ENCODE assay signal across 8 cellular contexts in genomic region chr6:127266892-127267741, GRCh38. TPM values are rescaled to one million over a fixed set of nuclear protein-coding genes. Genes with fewer than 3 reads are reported as not detected.
DNase-seq lines count a peak whose midpoint lies in the region; ATAC-seq, FAIRE-seq and TF ChIP-seq lines count a peak whose summit lies in the region.

No MANE protein-coding gene starts in this region.

- H3K27me3 ChIP-seq in BJ (ENCODE audit: control insufficient read depth, insufficient read depth, low read length) (no peaks in the 10 kb centered on the region), endothelial cell of umbilical vein (ENCODE audit: control insufficient read depth in 2 of 2, insufficient read depth in 2 of 2, low read length in 2 of 2) (no peaks in the 10 kb centered on the region), mucosa of stomach (ENCODE audit: control insufficient read depth, insufficient read depth, low read length) (no peaks in the 10 kb centered on the region)

- H3K9me3 Mint-ChIP-seq in stimulated activated naive B cell treated with anti-CD40 and anti-IgM and Interleukin-4, amounts not matched to agents 10 μg/mL and 1 μg/mL and 100 μg/mL, for 72 hours: no peaks in the 10 kb centered on the region

- peak; percentile 93 for TF ChIP-seq POLR2A in endothelial cell of umbilical vein (IDR thresholded peaks at IDR 0.05; ENCODE audit: low read depth, low read length)

- DNase-seq in BJ (ENCODE audit: low read depth) (no peak), NOMO-1 (lab: John Stamatoyannopoulos, UW; ENCODE audit: unreplicated experiment in 2 of 2) (peak; percentile 53 to 54), endothelial cell of umbilical vein (ENCODE audit: low read depth, low spot score) (peak; percentile 79)
- DNase-seq in activated CD8-positive, alpha-beta memory T cell treated with anti-CD3 and anti-CD28 coated beads, Interleukin-2, amount 50 U/mL, for 4 hours: peak; percentile 51
- peak; percentile 63 for DNase-seq in stimulated activated naive B cell treated with anti-CD40 and anti-IgM and Interleukin-4, amounts not matched to agents 10 μg/mL and 1 μg/mL and 100 μg/mL, for 72 hours

- no TSS peak for BruUV-seq in endothelial cell of umbilical vein (replicated peaks; lab: Mats Ljungman, UMichigan)

- H3K36me3 Mint-ChIP-seq in stimulated activated naive B cell treated with anti-CD40 and anti-IgM and Interleukin-4, amounts not matched to agents 10 μg/mL and 1 μg/mL and 100 μg/mL, for 72 hours: peaks cover 6 to 9% of the 10 kb centered on the region in 2 donors

- H3K4me1 ChIP-seq in endothelial cell of umbilical vein (ENCODE audit: control insufficient read depth, extremely low read depth, insufficient read depth, low read length) (peaks cover 20% of the 10 kb centered on the region), mucosa of stomach (ENCODE audit: control insufficient read depth, insufficient read depth, low read length) (no peaks in the 10 kb centered on the region)

- no peaks in the 10 kb centered on the region for H3K9me1 ChIP-seq in endothelial cell of umbilical vein (replicated peaks; ENCODE audit: control insufficient read depth, extremely low read depth, insufficient read depth, low read length)

- H3K36me3 ChIP-seq in BJ (ENCODE audit: control insufficient read depth, insufficient read depth, low read length): no peaks in the 10 kb centered on the region
- no peaks in the 10 kb centered on the region for H3K36me3 ChIP-seq in endothelial cell of umbilical vein (ENCODE audit: control insufficient read depth in 2 of 2, extremely low read depth in 1 of 2, insufficient read depth in 2 of 2, low read length in 2 of 2)
- H3K36me3 ChIP-seq in mucosa of stomach (ENCODE audit: control insufficient read depth, insufficient read depth, low read length): no peaks in the 10 kb centered on the region

- H2AFZ ChIP-seq in endothelial cell of umbilical vein (ENCODE audit: low read depth, low read length): peak overlapping the region; percentile 100

- peaks cover 10 to 27% of the 10 kb centered on the region in 2 donors for H3K4me1 Mint-ChIP-seq in stimulated activated naive B cell treated with anti-CD40 and anti-IgM and Interleukin-4, amounts not matched to agents 10 μg/mL and 1 μg/mL and 100 μg/mL, for 72 hours

- dilution Hi-C loops in endothelial cell of umbilical vein (cut with MboI; ENCODE audit: extremely low pct_ligation_motif_present, low sequenced_read_pairs): no loop called here

- H3K4me3 Mint-ChIP-seq in stimulated activated naive B cell treated with anti-CD40 and anti-IgM and Interleukin-4, amounts not matched to agents 10 μg/mL and 1 μg/mL and 100 μg/mL, for 72 hours: peak overlapping the region; percentile 96 to 98

- TF ChIP-seq CTCF in BJ (IDR thresholded peaks at IDR 0.05; ENCODE audit: insufficient read depth, low read depth, low read length) (no peak), endothelial cell of umbilical vein (IDR thresholded peaks at IDR 0.05; ENCODE audit: extremely low read depth in 1 of 2, insufficient read depth in 1 of 2, low read depth in 1 of 2, low read length in 2 of 2) (no peak)

- H3K4me2 ChIP-seq in endothelial cell of umbilical vein (ENCODE audit: insufficient read depth, low read length): peak overlapping the region; percentile 94

- peak overlapping the region; percentile 74 for H3K27ac ChIP-seq in endothelial cell of umbilical vein (ENCODE audit: insufficient read depth, low read depth, low read length)

- FAIRE-seq in endothelial cell of umbilical vein (lab: Jason Lieb, UNC): no peak

- intact Hi-C loops in endothelial cell of umbilical vein (cut with micrococcal nuclease): loop anchor here (1.0 to 5.0 kb wide), 9 partner anchors 34 to 1270 kb away; partner anchors contain the start of gene ECHDC1

- ATAC-seq in GM19023 (IDR thresholded peaks at IDR 0.05; ENCODE audit: unreplicated experiment): peak; percentile 82
- ATAC-seq in HG03159 (IDR thresholded peaks at IDR 0.05; ENCODE audit: unreplicated experiment): peak; percentile 71
- peak; percentile 83 to 87 for ATAC-seq in stimulated activated naive B cell treated with anti-CD40 and anti-IgM and Interleukin-4, amounts not matched to agents 10 μg/mL and 1 μg/mL and 100 μg/mL, for 72 hours (replicated peaks)

- peak overlapping the region; percentile 83 for H3K9ac ChIP-seq in endothelial cell of umbilical vein (replicated peaks; ENCODE audit: extremely low read depth, insufficient read depth, low read length)
- peak overlapping the region; percentile 96 for H3K9ac ChIP-seq in mucosa of stomach (ENCODE audit: low read length)

- H3K79me2 ChIP-seq in endothelial cell of umbilical vein (ENCODE audit: control insufficient read depth, insufficient read depth, low read length): peaks cover 50% of the 10 kb centered on the region

- H3K9me3 ChIP-seq in endothelial cell of umbilical vein (replicated peaks; ENCODE audit: control insufficient read depth, insufficient read depth, low read length) (no peaks in the 10 kb centered on the region), mucosa of stomach (ENCODE audit: control insufficient read depth, low read length) (no peaks in the 10 kb centered on the region)

- H3K27me3 Mint-ChIP-seq in stimulated activated naive B cell treated with anti-CD40 and anti-IgM and Interleukin-4, amounts not matched to agents 10 μg/mL and 1 μg/mL and 100 μg/mL, for 72 hours: no peaks in the 10 kb centered on the region

- H3K27ac Mint-ChIP-seq in stimulated activated naive B cell treated with anti-CD40 and anti-IgM and Interleukin-4, amounts not matched to agents 10 μg/mL and 1 μg/mL and 100 μg/mL, for 72 hours: peak overlapping the region; percentile 97

- POLR2A ChIA-PET in BJ (lab: Charles Lee): interaction anchor here (0.6 kb wide), 3 partner anchors 12 to 199 kb away, joined by 3 to 9 read pairs (median 4); no protein-coding TSS in a partner anchor
- POLR2A ChIA-PET in endothelial cell of umbilical vein (lab: Charles Lee): interaction anchor here (0.6 to 1.8 kb wide), 9 partner anchors 23 to 334 kb away, joined by 3 to 14 read pairs (median 3); no protein-coding TSS in a partner anchor

- H4K20me1 ChIP-seq in endothelial cell of umbilical vein (replicated peaks; ENCODE audit: control insufficient read depth, extremely low read depth, insufficient read depth, low read length): peaks cover 12% of the 10 kb centered on the region

- CTCF ChIA-PET in BJ (lab: Yijun Ruan, JAX): interaction anchor here (0.6 to 2.3 kb wide), 25 partner anchors 9 to 1272 kb away, joined by 3 to 15 read pairs (median 5); no protein-coding TSS in a partner anchor
- CTCF ChIA-PET in endothelial cell of umbilical vein (lab: Charles Lee): interaction anchor here (0.6 to 3.0 kb wide), 47 partner anchors 8 to 1476 kb away, joined by 3 to 115 read pairs (median 6); partner anchors contain the start of genes ECHDC1, NCOA7, RSPO3 and TRMT11

- H3K4me3 ChIP-seq in BJ (ENCODE audit: low read depth, low read length) (peak overlapping the region; percentile 90), endothelial cell of umbilical vein (replicated peaks in 1 of 3; ENCODE audit: insufficient read depth in 1 of 3, low read depth in 1 of 3, low read length in 3 of 3) (peak overlapping the region; percentile 92 to 99 (median 98)), mucosa of stomach (ENCODE audit: low read length) (peak overlapping the region; percentile 61)

TF ChIP-seq in endothelial cell of umbilical vein, 7 proteins besides CTCF, POLR2A, EP300 and RAD21:
- TF ChIP-seq FOS (IDR thresholded peaks at IDR 0.05; ENCODE audit: borderline replicate concordance, insufficient read depth, low read length) (no peak), POLR2AphosphoS5 (IDR thresholded peaks at IDR 0.05; ENCODE audit: insufficient read depth, low read depth, low read length) (peak; percentile 97)
TF ChIP-seq in endothelial cell of umbilical vein: peak in this region for 1.

RNA-seq across cellular contexts. Expression of gene RNF146, which starts 0.5 kb away (rescaled TPM):
- 36.2 and 49.8 TPM in 2 replicates for polyA plus RNA-seq in BJ (2011; rRNA removed)
- polyA minus RNA-seq in BJ (2011; rRNA and poly(A)+ RNA removed): 18.7 and 18.8 TPM in 2 replicates
- 43.8 and 48.1 TPM in 2 replicates for total RNA-seq in endothelial cell of umbilical vein
- polyA plus RNA-seq in endothelial cell of umbilical vein: 29.2 and 37.5 TPM in 2 replicates
- 30.4 and 37.1 TPM in 2 replicates for polyA plus RNA-seq in endothelial cell of umbilical vein (2011; cell fraction: cytosol; rRNA removed)
- polyA plus RNA-seq in endothelial cell of umbilical vein (2011; cell fraction: nucleus; rRNA removed): 140 and 180 TPM in 2 replicates
- polyA plus RNA-seq in endothelial cell of umbilical vein (2012): 37.9 and 43.5 TPM in 2 replicates
- 40.6 and 43.6 TPM in 2 replicates for polyA minus RNA-seq in endothelial cell of umbilical vein
- polyA minus RNA-seq in endothelial cell of umbilical vein (2011; cell fraction: cytosol; rRNA and poly(A)+ RNA removed): 3.3 TPM
- polyA minus RNA-seq in endothelial cell of umbilical vein (2011; cell fraction: nucleus; rRNA and poly(A)+ RNA removed): 50.2 and 88.2 TPM in 2 replicates
